ENCODE assay signal across 23 cellular contexts in genomic region chr5:31984691-31985090, GRCh38.
"Had no signal": no experiment of that assay in that cellular context is flagged by ENCODE, and none has a peak within 500 bp of the region (broad histone marks: within the 10 kb centered on the region; RNA-seq: fewer than 3 reads in every experiment).

No MANE protein-coding gene starts in this region.

- H3K36me3 Mint-ChIP-seq: IgD-negative memory B cell had no signal

- H3K27ac Mint-ChIP-seq: IgD-negative memory B cell had no signal

- H3K27me3 ChIP-seq: SJSA1 had no signal

- H3K27ac ChIP-seq: HL-60, KMS-11, SJSA1, SK-N-MC had no signal

- H3K4me2 ChIP-seq: KMS-11 had no signal

- H3K4me1 Mint-ChIP-seq: IgD-negative memory B cell had no signal

- H3K4me3 Mint-ChIP-seq: IgD-negative memory B cell had no signal

- ATAC-seq: K562 had no signal

- H3K4me3 ChIP-seq: K562, SJSA1, SK-N-MC had no signal

- H3K9ac ChIP-seq: KMS-11 had no signal

- DNase-seq: Kasumi-1, MV-4-11, NCI-H1048, NCI-H1105, NCI-H1417 treated with DMSO at 0.1 percent for 48 hours, NCI-H146, NCI-H1694 treated with DMSO at 0.1 percent for 48 hours, NCI-H1930, NCI-H2081, NCI-H2107, NCI-H2227 treated with DMSO at 0.1 percent for 48 hours, NCI-H524, NCI-H526 treated with DMSO at 0.1 percent for 48 hours, NCI-H774, Right ventricle myocardium superior, RPMI8226, SIG-M5 had no signal

- H3K36me3 ChIP-seq: SJSA1 had no signal
